29 cellular contexts compared by ENCODE assay signal in genomic region chr3:73280751-73281150, GRCh38.
"Had no signal": no experiment of that assay in that cellular context is flagged by ENCODE, and none has a peak within 500 bp of the region (broad histone marks: within the 10 kb centered on the region; RNA-seq: fewer than 3 reads in every experiment).

No MANE protein-coding gene starts in this region.

- H3K4me3 ChIP-seq: PC-9, SJSA1 had no signal

- H3K4me1 ChIP-seq: SJSA1 had no signal

- H3K36me3 ChIP-seq: SJSA1 had no signal

- H2AFZ ChIP-seq: PC-9 had no signal

- H3K27ac ChIP-seq: PC-9, RWPE1, SJSA1 had no signal

- H3K27me3 ChIP-seq: SJSA1 had no signal

- H3K4me2 ChIP-seq: PC-9, SK-N-SH had no signal

- DNase-seq: Kasumi-1, MM.1S, MV-4-11, NCI-H1092, NCI-H1105, NCI-H1417 treated with DMSO at 0.1 percent for 48 hours, NCI-H1436 treated with DMSO at 0.1 percent for 48 hours, NCI-H1694 treated with DMSO at 0.1 percent for 48 hours, NCI-H187 treated with DMSO at 0.1 percent for 48 hours, NCI-H2029, NCI-H2081, NCI-H2171 treated with DMSO at 0.1 percent for 48 hours, NCI-H2227 treated with DMSO at 0.1 percent for 48 hours, NCI-H345, NCI-H446, NCI-H510A treated with DMSO at 0.1 percent for 48 hours, NCI-H524 treated with DMSO at 0.1 percent for 48 hours, NCI-H526 treated with DMSO at 0.1 percent for 48 hours, NCI-H774, PC-9, SHP77, SIG-M5, SK-N-SH, SW 1271 had no signal

- ATAC-seq: Panc1, Right ventricle myocardium inferior had no signal

- H3K9me3 ChIP-seq: SJSA1, SK-N-SH had no signal

- H3K9me2 ChIP-seq: SK-N-SH had no signal

- FAIRE-seq: RCC 7860 had no signal

- H3K9ac ChIP-seq: SK-N-SH had no signal
